Comparison of ENCODE assay signal across 8 cellular contexts in the genomic region with DNA sequence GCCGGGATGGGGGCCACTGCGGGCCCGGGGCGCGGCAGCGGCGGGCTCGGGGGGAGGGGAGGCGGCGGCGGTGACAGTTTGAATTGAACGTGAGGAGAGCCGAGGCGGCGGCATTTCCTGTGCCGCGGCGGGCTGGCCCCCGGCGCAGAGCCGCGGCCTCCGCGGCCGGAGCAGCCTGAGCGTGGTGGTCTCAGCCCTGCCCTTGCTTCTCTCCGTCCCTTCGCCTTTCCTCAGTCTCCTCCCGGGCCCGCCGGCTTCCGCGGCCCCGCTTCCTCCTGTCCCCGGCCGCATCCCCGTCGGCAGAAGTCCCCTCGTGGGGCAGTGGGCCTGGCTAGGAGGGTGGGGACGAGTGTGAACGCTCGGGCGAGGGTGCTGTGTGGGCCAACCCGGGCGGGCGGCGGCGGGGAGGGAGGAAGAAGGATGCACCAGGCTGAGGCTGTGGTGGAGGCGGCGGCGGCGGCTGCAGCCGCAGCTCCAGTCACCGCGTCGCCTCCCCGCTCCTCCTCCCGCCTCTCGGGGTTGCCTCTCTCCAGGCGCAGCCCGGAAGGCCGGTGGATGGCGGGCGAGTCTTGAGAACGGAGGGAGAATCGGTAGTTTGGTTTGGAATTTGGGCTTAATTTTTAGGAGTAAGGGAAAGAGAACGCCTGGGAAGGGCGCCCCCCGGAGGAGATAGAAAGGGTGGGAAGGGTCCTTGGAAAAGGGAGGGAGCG. TPM values are rescaled to one million over a fixed set of nuclear protein-coding genes. Genes with fewer than 3 reads are reported as not detected.
DNase-seq lines count a peak whose midpoint lies in the region; ATAC-seq and TF ChIP-seq lines count a peak whose summit lies in the region.

No MANE protein-coding gene starts in this region.

- H3K4me3 ChIP-seq in RWPE2 (ENCODE audit: severe bottlenecking) (peak overlapping the region; percentile 95), fibroblast of villous mesenchyme (ENCODE audit: low read depth, low read length) (peak overlapping the region; percentile 92), neural progenitor cell (peak overlapping the region; percentile 93)

- peak overlapping the region; percentile 94 to 99 (median 98) for H3K4me3 Mint-ChIP-seq in IgD-negative memory B cell
- peak overlapping the region; percentile 99 for H3K4me3 Mint-ChIP-seq in neural progenitor cell

- H3K4me1 ChIP-seq in RWPE2 (ENCODE audit: insufficient read depth, poor library complexity, severe bottlenecking) (peaks cover 17% of the 10 kb centered on the region), neural progenitor cell (peaks cover 18% of the 10 kb centered on the region)

- ATAC-seq in GM21529 (IDR thresholded peaks at IDR 0.05; ENCODE audit: unreplicated experiment): peak; percentile 28
- peak; percentile 54 for ATAC-seq in RWPE2 (ENCODE audit: low read depth)

- TF ChIP-seq CTCF in RWPE2 (IDR thresholded peaks at IDR 0.05; ENCODE audit: poor library complexity, severe bottlenecking) (peak; percentile 85), fibroblast of villous mesenchyme (IDR thresholded peaks at IDR 0.05; ENCODE audit: insufficient read depth, low read depth, low read length) (peak; percentile 73), neural progenitor cell (IDR thresholded peaks at IDR 0.05) (peak; percentile 90)

- no peaks in the 10 kb centered on the region for H3K27me3 Mint-ChIP-seq in IgD-negative memory B cell
- H3K27me3 Mint-ChIP-seq in neural progenitor cell (ENCODE audit: insufficient read depth, low read depth): no peaks in the 10 kb centered on the region

- H3K27ac Mint-ChIP-seq in IgD-negative memory B cell (peak overlapping the region; percentile 100), neural progenitor cell (peak overlapping the region; percentile 78)

- H3K36me3 Mint-ChIP-seq in IgD-negative memory B cell (peaks cover 4% of the 10 kb centered on the region), neural progenitor cell (peaks cover 25% of the 10 kb centered on the region)

- H3K9me3 Mint-ChIP-seq in IgD-negative memory B cell (no peaks in the 10 kb centered on the region), neural progenitor cell (peaks cover 14% of the 10 kb centered on the region)

- no peaks in the 10 kb centered on the region for H3K9me3 ChIP-seq in RWPE2 (ENCODE audit: severe bottlenecking)
- H3K9me3 ChIP-seq in neural progenitor cell (ENCODE audit: low read depth): no peaks in the 10 kb centered on the region

- H3K9ac ChIP-seq in neural progenitor cell: peak overlapping the region; percentile 77

- peaks cover 61% of the 10 kb centered on the region for H3K79me2 ChIP-seq in neural progenitor cell (ENCODE audit: low read depth)

- DNase-seq in DMS79 (lab: John Stamatoyannopoulos, UW): peak; percentile 52
- peak; percentile 65 for DNase-seq in RWPE2 (ENCODE audit: low spot score)
- peak; percentile 69 for DNase-seq in activated effector memory CD4-positive, alpha-beta T cell treated with Interleukin-2 at 50 U/mL for 16 hours
- DNase-seq in fibroblast of villous mesenchyme (ENCODE audit: low read depth): peak; percentile 81
- DNase-seq in neural progenitor cell (ENCODE audit: low spot score): peak; percentile 80
- peak; percentile 51 for DNase-seq in stromal cell of bone marrow (ENCODE audit: low read depth)

- H4K20me1 ChIP-seq in neural progenitor cell (ENCODE audit: low read depth): peaks cover 29% of the 10 kb centered on the region

- H3K36me3 ChIP-seq in RWPE2 (ENCODE audit: low read depth): peaks cover 3% of the 10 kb centered on the region
- no peaks in the 10 kb centered on the region for H3K36me3 ChIP-seq in neural progenitor cell

- H3K4me1 Mint-ChIP-seq in IgD-negative memory B cell (peaks cover 43 to 53% (median 44%) of the 10 kb centered on the region in 3 donors), neural progenitor cell (peaks cover 19% of the 10 kb centered on the region)

- H3F3A ChIP-seq in neural progenitor cell (ENCODE audit: low read depth): peaks cover 9% of the 10 kb centered on the region

- H3K27me3 ChIP-seq in RWPE2 (ENCODE audit: insufficient read depth, poor library complexity, severe bottlenecking): no peaks in the 10 kb centered on the region
- H3K27me3 ChIP-seq in neural progenitor cell: no peaks in the 10 kb centered on the region

- H3K4me2 ChIP-seq in neural progenitor cell: peak overlapping the region; percentile 88

- H2AFZ ChIP-seq in neural progenitor cell (replicated peaks): peak overlapping the region; percentile 35

- H3K27ac ChIP-seq in RWPE2 (ENCODE audit: poor library complexity, severe bottlenecking): peak overlapping the region; percentile 91
- peak overlapping the region; percentile 86 for H3K27ac ChIP-seq in neural progenitor cell

RNA-seq across cellular contexts. Expression of gene SEPTIN7, which starts 0.7 kb away (rescaled TPM):
- polyA plus RNA-seq in IgD-negative memory B cell: 570 TPM
- total RNA-seq in fibroblast of villous mesenchyme (168 and 244 TPM in 2 replicates), neural progenitor cell (ENCODE audit: low replicate concordance) (288 and 560 TPM in 2 replicates)

Comparison
In these comparisons a context has a peak if more than half of its experiments do, and no peak if none do; other contexts are left out.
1. Peak in every context shown above with its lines: DNase-seq, ATAC-seq, H3K4me3 ChIP-seq and H3K27ac ChIP-seq.